In the genomic region with DNA sequence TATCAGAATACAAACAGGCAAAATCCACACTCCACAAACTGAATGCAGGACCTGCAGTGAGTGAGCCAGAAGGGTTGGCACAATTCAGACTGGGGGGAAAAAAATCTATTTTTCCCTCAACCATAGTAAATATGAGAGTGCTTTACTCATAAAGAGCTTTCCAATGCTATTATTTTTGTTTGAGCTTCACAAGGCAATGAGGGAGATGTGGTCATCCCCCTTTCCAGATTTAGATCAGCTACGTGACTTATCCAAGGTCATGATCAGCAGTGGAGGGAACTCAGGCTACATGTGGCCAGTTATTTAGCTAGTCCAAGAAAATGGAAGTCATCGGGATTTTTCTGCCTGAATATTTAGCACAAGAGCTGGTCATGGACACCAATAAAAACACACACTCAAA, we compare ENCODE assay signal across 17 cellular contexts.
DNase-seq lines count a peak whose midpoint lies in the region; ATAC-seq, FAIRE-seq and TF ChIP-seq lines count a peak whose summit lies in the region.
"Had no signal": no experiment of that assay in that cellular context is flagged by ENCODE, and none has a peak within 500 bp of the region (broad histone marks: within the 10 kb centered on the region; RNA-seq: fewer than 3 reads in every experiment).

No MANE protein-coding gene starts in this region.

- H3K9ac ChIP-seq in keratinocyte (ENCODE audit: control insufficient read depth, extremely low read depth, insufficient read depth, low read length), result no peak overlapping the region

- H3K27ac Mint-ChIP-seq in activated CD4-positive, alpha-beta T cell treated with anti-CD3 and anti-CD28 coated beads for 36 hours, result peak overlapping the region; percentile 53
- H3K27ac Mint-ChIP-seq: activated naive CD4-positive, alpha-beta T cell treated with anti-CD3 and anti-CD28 coated beads, Interleukin-2, amount 10 ng/mL, durations not matched to agents 7 days and 5 days had no signal

- peaks cover 77% of the 10 kb centered on the region for H3K4me1 Mint-ChIP-seq in activated CD4-positive, alpha-beta T cell treated with anti-CD3 and anti-CD28 coated beads for 36 hours

- no peak for TF ChIP-seq POLR2A in Peyer's patch (IDR thresholded peaks at IDR 0.05)

- H3K4me3 ChIP-seq in keratinocyte (ENCODE audit: control insufficient read depth in 2 of 3, extremely low read depth in 1 of 3, insufficient read depth in 2 of 3, low read depth in 1 of 3, low read length in 3 of 3), result no peak overlapping the region
- no peak overlapping the region for H3K4me3 ChIP-seq in Peyer's patch
- H3K4me3 ChIP-seq: coronary artery had no signal

- H3K27me3 Mint-ChIP-seq in activated CD4-positive, alpha-beta T cell treated with anti-CD3 and anti-CD28 coated beads for 36 hours, result peaks cover 2% of the 10 kb centered on the region
- H3K27me3 Mint-ChIP-seq: activated naive CD4-positive, alpha-beta T cell treated with anti-CD3 and anti-CD28 coated beads, Interleukin-2, amount 10 ng/mL, durations not matched to agents 7 days and 5 days had no signal

- no peak overlapping the region for H3K27ac ChIP-seq in keratinocyte (ENCODE audit: control insufficient read depth, insufficient read depth, low read length)
- H3K27ac ChIP-seq in Peyer's patch, result no peak overlapping the region
- H3K27ac ChIP-seq: coronary artery, foreskin keratinocyte had no signal

- no peaks in the 10 kb centered on the region for H3K9me3 Mint-ChIP-seq in activated CD4-positive, alpha-beta T cell treated with anti-CD3 and anti-CD28 coated beads for 36 hours (ENCODE audit: low read depth)
- H3K9me3 Mint-ChIP-seq: brain, neural crest cell had no signal

- no peak overlapping the region for H3K4me2 ChIP-seq in keratinocyte (ENCODE audit: control insufficient read depth, extremely low read depth, insufficient read depth, low read depth, low read length)

- peak; percentile 15 for DNase-seq in activated CD4-positive, alpha-beta T cell treated with anti-CD3 and anti-CD28 coated beads for 36 hours
- no peak for DNase-seq in activated CD4-positive, alpha-beta T cell treated with anti-CD3 and anti-CD28 coated beads for 1 hour
- DNase-seq in keratinocyte (ENCODE audit: low read depth, low spot score), result no peak
- DNase-seq in Peyer's patch, result no peak
- no peak for DNase-seq in GM10266 (ENCODE audit: extremely low spot score)
- no peak for DNase-seq in activated CD8-positive, alpha-beta memory T cell treated with anti-CD3 and anti-CD28 coated beads, Interleukin-2, amount 50 U/mL, for 48 hours
- DNase-seq: 8988T; activated naive CD4-positive, alpha-beta T cell treated with anti-CD3 and anti-CD28 coated beads, Interleukin-2, amount 10 ng/mL, durations not matched to agents 7 days and 5 days; NCI-H1436 treated with DMSO at 0.1 percent for 48 hours; trophoblast cell had no signal

- POLR2A ChIA-PET in activated CD4-positive, alpha-beta T cell treated with anti-CD3 and anti-CD28 coated beads for 36 hours (lab: Charles Lee), result interaction anchor here (0.7 to 1.0 kb wide), 3 partner anchors 45 to 120 kb away, joined by 3 to 4 read pairs (median 3); no protein-coding TSS in a partner anchor

- H3K27me3 ChIP-seq in keratinocyte (ENCODE audit: control insufficient read depth, extremely low read depth, insufficient read depth, low read length) (no peaks in the 10 kb centered on the region), Peyer's patch (no peaks in the 10 kb centered on the region)
- H3K27me3 ChIP-seq: BE2C, foreskin keratinocyte had no signal

- H3K4me1 ChIP-seq in keratinocyte (ENCODE audit: control insufficient read depth, extremely low read depth, insufficient read depth, low read length), result peaks cover 31% of the 10 kb centered on the region
- H3K4me1 ChIP-seq in Peyer's patch, result no peaks in the 10 kb centered on the region

- TF ChIP-seq CTCF in keratinocyte (optimal IDR thresholded peaks at IDR 0.05 in 1 of 3, IDR thresholded peaks at IDR 0.05 in 1 of 3, conservative IDR thresholded peaks at IDR 0.05 in 1 of 3; ENCODE audit: extremely low read depth in 1 of 3, insufficient read depth in 2 of 3, low read length in 3 of 3), result no peak
- no peak for TF ChIP-seq CTCF in Peyer's patch (IDR thresholded peaks at IDR 0.05)
- TF ChIP-seq CTCF in GM10266 (IDR thresholded peaks at IDR 0.05; ENCODE audit: control insufficient read depth, insufficient read depth, low read depth, missing control alignments), result no peak

- intact Hi-C loops in activated CD4-positive, alpha-beta T cell treated with anti-CD3 and anti-CD28 coated beads for 36 hours (cut with DNase I, micrococcal nuclease), result loop anchor here (1.0 to 5.0 kb wide), 8 partner anchors 25 to 164 kb away; a partner anchor contains a TSS

- CTCF ChIA-PET in activated CD4-positive, alpha-beta T cell treated with anti-CD3 and anti-CD28 coated beads for 36 hours (lab: Charles Lee), result interaction anchor here (1.2 to 2.0 kb wide), 2 partner anchors 24 to 58 kb away, joined by 3 to 6 read pairs; no protein-coding TSS in a partner anchor

- dilution Hi-C loops in keratinocyte (cut with MboI; ENCODE audit: extremely low pct_ligation_motif_present, low sequenced_read_pairs), result no loop called here

- H2AFZ ChIP-seq in keratinocyte (ENCODE audit: control insufficient read depth, low read length), result no peak overlapping the region

- H3K9me1 ChIP-seq in keratinocyte (ENCODE audit: control insufficient read depth, extremely low read depth, insufficient read depth, low read length), result no peaks in the 10 kb centered on the region

- peak; percentile 65 for ATAC-seq in activated CD4-positive, alpha-beta T cell treated with anti-CD3 and anti-CD28 coated beads for 36 hours
- ATAC-seq in GM18870 (IDR thresholded peaks at IDR 0.05; ENCODE audit: unreplicated experiment), result peak; percentile 27
- peak; percentile 42 for ATAC-seq in HG03039 (IDR thresholded peaks at IDR 0.05; ENCODE audit: unreplicated experiment)

- H3K79me2 ChIP-seq in keratinocyte (ENCODE audit: control insufficient read depth, insufficient read depth, low read length), result no peaks in the 10 kb centered on the region

- H3K4me3 Mint-ChIP-seq in activated CD4-positive, alpha-beta T cell treated with anti-CD3 and anti-CD28 coated beads for 36 hours, result no peak overlapping the region
- H3K4me3 Mint-ChIP-seq: activated naive CD4-positive, alpha-beta T cell treated with anti-CD3 and anti-CD28 coated beads, Interleukin-2, amount 10 ng/mL, durations not matched to agents 7 days and 5 days; brain; neural crest cell had no signal

- peak; percentile 20 for FAIRE-seq in keratinocyte (lab: Jason Lieb, UNC)

- H3K36me3 ChIP-seq in keratinocyte (ENCODE audit: control insufficient read depth in 2 of 2, extremely low read depth in 1 of 2, insufficient read depth in 2 of 2, low read length in 2 of 2) (no peaks in the 10 kb centered on the region), Peyer's patch (no peaks in the 10 kb centered on the region)
- H3K36me3 ChIP-seq: BE2C had no signal

- H3K9me3 ChIP-seq in keratinocyte (ENCODE audit: control insufficient read depth, low read depth, low read length) (no peaks in the 10 kb centered on the region), Peyer's patch (no peaks in the 10 kb centered on the region)
- H3K9me3 ChIP-seq: BE2C had no signal

- peaks cover 3% of the 10 kb centered on the region for H3K36me3 Mint-ChIP-seq in activated CD4-positive, alpha-beta T cell treated with anti-CD3 and anti-CD28 coated beads for 36 hours (ENCODE audit: low read depth)
- H3K36me3 Mint-ChIP-seq: brain had no signal

- H4K20me1 ChIP-seq in keratinocyte (ENCODE audit: control insufficient read depth, extremely low read depth, insufficient read depth, low read length), result no peaks in the 10 kb centered on the region
